Comparison of ENCODE assay signal across 9 cellular contexts in genomic region chr19:47540748-47541147, GRCh38.
DNase-seq lines count a peak whose midpoint lies in the region; ATAC-seq, FAIRE-seq and TF ChIP-seq lines count a peak whose summit lies in the region.
"Had no signal": no experiment of that assay in that cellular context is flagged by ENCODE, and none has a peak within 500 bp of the region (broad histone marks: within the 10 kb centered on the region; RNA-seq: fewer than 3 reads in every experiment).

No MANE protein-coding gene starts in this region.

- no peak for ATAC-seq in HG02642 (IDR thresholded peaks at IDR 0.05; ENCODE audit: poor library complexity, unreplicated experiment)

- TF ChIP-seq CTCF in GM10266 (IDR thresholded peaks at IDR 0.05; ENCODE audit: control insufficient read depth, insufficient read depth, low read depth, missing control alignments) (peak; percentile 1), choroid plexus epithelial cell (conservative IDR thresholded peaks at IDR 0.05; ENCODE audit: low read depth, low read length) (peak; percentile 70), parathyroid adenoma (IDR thresholded peaks at IDR 0.05) (peak; percentile 36)

- H3K4me3 ChIP-seq in choroid plexus epithelial cell (ENCODE audit: low read depth, low read length) (no peak overlapping the region), parathyroid adenoma (ENCODE audit: low read depth, low read length) (no peak overlapping the region)
- H3K4me3 ChIP-seq: Peyer's patch had no signal

- H2AFZ ChIP-seq in parathyroid adenoma, result peak overlapping the region; percentile 14

- no peak overlapping the region for H3K27ac ChIP-seq in parathyroid adenoma

- DNase-seq in GM10266 (ENCODE audit: extremely low spot score) (no peak), NCI-H82 (lab: John Stamatoyannopoulos, UW) (peak; percentile 83), choroid plexus epithelial cell (ENCODE audit: low read depth) (peak; percentile 74), H54 (ENCODE audit: insufficient read length, low spot score) (no peak), retina (no peak)
- DNase-seq in activated CD8-positive, alpha-beta memory T cell treated with anti-CD3 and anti-CD28 coated beads, Interleukin-2, amount 50 U/mL, for 4 hours, result no peak
- DNase-seq: Peyer's patch had no signal

- no peaks in the 10 kb centered on the region for H3K9me3 ChIP-seq in parathyroid adenoma (ENCODE audit: control insufficient read depth, low read length)
- H3K9me3 ChIP-seq: Peyer's patch had no signal

- H3K4me2 ChIP-seq in parathyroid adenoma (ENCODE audit: low read length), result no peak overlapping the region

- FAIRE-seq in H54 (lab: Jason Lieb, UNC), result no peak

- no peaks in the 10 kb centered on the region for H3K36me3 ChIP-seq in parathyroid adenoma (ENCODE audit: control insufficient read depth, insufficient read depth, low read length)
- H3K36me3 ChIP-seq: Peyer's patch had no signal

- no peak for TF ChIP-seq POLR2A in H54 (IDR thresholded peaks at IDR 0.05; ENCODE audit: low read depth, low read length)

- H3K79me2 ChIP-seq in parathyroid adenoma, result no peaks in the 10 kb centered on the region

- H3K4me1 ChIP-seq in parathyroid adenoma, result no peaks in the 10 kb centered on the region
- H3K4me1 ChIP-seq: Peyer's patch had no signal

- no peaks in the 10 kb centered on the region for H3K27me3 ChIP-seq in parathyroid adenoma (ENCODE audit: control insufficient read depth, insufficient read depth, low read length)

- H3K9ac ChIP-seq in parathyroid adenoma, result no peak overlapping the region

Comparison
In these comparisons a context has a peak if more than half of its experiments do, and no peak if none do; other contexts are left out.
1. DNase-seq: peak in NCI-H82 (single experiment) and choroid plexus epithelial cell (single experiment); none in GM10266 (single experiment), H54 (single experiment), retina (single experiment) and activated CD8-positive, alpha-beta memory T cell treated with anti-CD3 and anti-CD28 coated beads, Interleukin-2, amount 50 U/mL, for 4 hours (single experiment).
2. CTCF ChIP-seq: peak in every context shown above with its lines; median percentile 70 in choroid plexus epithelial cell; 36 in parathyroid adenoma; 1 in GM10266.